ENCODE assay signal across 1 cellular context in genomic region chr15:30375872-30376271, GRCh38. TPM values are rescaled to one million over a fixed set of nuclear protein-coding genes. Genes with fewer than 3 reads are reported as not detected.
"Had no signal": no experiment of that assay in that cellular context is flagged by ENCODE, and none has a peak within 500 bp of the region (broad histone marks: within the 10 kb centered on the region; RNA-seq: fewer than 3 reads in every experiment).

No MANE protein-coding gene starts in this region.

RNA-seq across cellular contexts. Expression of gene CHRFAM7A, which starts 17.5 kb away (rescaled TPM):
- total RNA-seq: activated CD4-positive, alpha-beta T cell treated with anti-CD3 and anti-CD28 coated beads for 36 hours had no signal
